Comparison of ENCODE assay signal across 27 cellular contexts in the genomic region with DNA sequence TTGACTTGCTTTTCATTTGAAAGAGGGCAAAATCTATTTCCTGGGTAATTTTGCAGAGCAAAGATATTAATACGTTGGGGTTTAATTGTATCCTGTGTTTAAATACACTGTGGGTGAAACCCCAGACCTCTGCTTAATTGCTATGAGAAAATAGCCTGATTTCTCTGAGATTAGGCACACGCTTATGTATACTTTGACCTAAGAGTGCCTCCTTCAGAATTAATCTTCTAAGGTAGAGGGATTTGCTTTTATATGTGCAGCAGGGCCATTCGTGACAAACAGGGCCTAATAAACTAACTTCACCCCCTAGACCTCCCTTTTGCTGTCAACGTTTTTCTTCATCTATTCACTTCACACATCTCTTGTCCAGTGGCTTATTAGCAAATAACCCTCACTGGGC.
DNase-seq lines count a peak whose midpoint lies in the region; ATAC-seq, FAIRE-seq and TF ChIP-seq lines count a peak whose summit lies in the region.
"Had no signal": no experiment of that assay in that cellular context is flagged by ENCODE, and none has a peak within 500 bp of the region (broad histone marks: within the 10 kb centered on the region; RNA-seq: fewer than 3 reads in every experiment).

No MANE protein-coding gene starts in this region.

- SMC1A ChIA-PET in GM12878 (lab: Charles Lee; ENCODE audit: uncharacterized antibody, unreplicated experiment), result interaction anchor here (0.7 to 18.8 kb wide), 10 partner anchors 8 to 177 kb away, joined by 3 to 210 read pairs (median 7); no protein-coding TSS in a partner anchor

- WGBS in GM12878 (ENCODE audit: insufficient coverage, insufficient replicate concordance, low lambda C conversion rate, missing lambda C conversion rate), result 1% methylated on average over 4 of the region's 4 CpGs
- 39% methylated on average over 3 of the region's 4 CpGs for WGBS in mesenchymal stem cell
- 37% methylated on average over 4 of the region's 4 CpGs for WGBS in right lobe of liver (ENCODE audit: insufficient coverage, low coverage, low lambda C conversion rate, missing lambda C conversion rate)

- no peak overlapping the region for H2BK5ac ChIP-seq in mesenchymal stem cell (ENCODE audit: low read depth, low read length, poor library complexity, severe bottlenecking)

- no peak for TF ChIP-seq POLR2A in GM12878 (IDR thresholded peaks at IDR 0.05; ENCODE audit: low read depth, low read length)
- no peak for TF ChIP-seq POLR2A in right lobe of liver (IDR thresholded peaks at IDR 0.05)

- CTCF ChIA-PET in GM12878 (lab: Yijun Ruan, JAX), result interaction anchor here (0.6 to 9.2 kb wide), 7 partner anchors 9 to 804 kb away, joined by 3 to 63 read pairs (median 3); no protein-coding TSS in a partner anchor

- TF ChIP-seq CTCF in D721Med (IDR thresholded peaks at IDR 0.05; ENCODE audit: insufficient read depth, missing control alignments), result no peak
- no peak for TF ChIP-seq CTCF in GM12878 (IDR thresholded peaks at IDR 0.05 in 2 of 3, conservative IDR thresholded peaks at IDR 0.05 in 1 of 3; ENCODE audit: control insufficient read depth in 2 of 3, extremely low read depth in 1 of 3, insufficient read depth in 1 of 3, low read depth in 3 of 3, low read length in 3 of 3)
- no peak for TF ChIP-seq CTCF in GM10266 (IDR thresholded peaks at IDR 0.05; ENCODE audit: control insufficient read depth, insufficient read depth, low read depth, missing control alignments)
- no peak for TF ChIP-seq CTCF in right lobe of liver (IDR thresholded peaks at IDR 0.05)

- no peak overlapping the region for H3K9ac ChIP-seq in GM12878 (ENCODE audit: control insufficient read depth, insufficient read depth, low read length)
- H3K9ac ChIP-seq in mesenchymal stem cell (ENCODE audit: low read length), result no peak overlapping the region

- no peak overlapping the region for H3K23ac ChIP-seq in mesenchymal stem cell (ENCODE audit: low read length in 2 of 2)

- no peak for TF ChIP-seq EP300 in GM12878 (IDR thresholded peaks at IDR 0.05; ENCODE audit: borderline replicate concordance in 1 of 2, control insufficient read depth in 1 of 2, low read depth in 2 of 2, low read length in 2 of 2)

- H3K4me3 ChIP-seq in GM12878 (no peak overlapping the region), mesenchymal stem cell (ENCODE audit: insufficient read depth in 1 of 2, low read depth in 1 of 2, low read length in 2 of 2) (no peak overlapping the region), right lobe of liver (no peak overlapping the region)
- H3K4me3 ChIP-seq: GM23338, HAP-1, Peyer's patch had no signal

- no peak overlapping the region for H3K4ac ChIP-seq in mesenchymal stem cell (ENCODE audit: low read depth in 1 of 2, low read length in 2 of 2)

- no peak overlapping the region for H2BK12ac ChIP-seq in mesenchymal stem cell (ENCODE audit: low read length in 2 of 2)

- H4K91ac ChIP-seq in mesenchymal stem cell (ENCODE audit: low read length), result no peak overlapping the region

- no peak overlapping the region for H3K27ac ChIP-seq in GM12878 (ENCODE audit: control insufficient read depth, insufficient read depth)
- no peak overlapping the region for H3K27ac ChIP-seq in mesenchymal stem cell (ENCODE audit: low read length, poor library complexity, severe bottlenecking)
- H3K27ac ChIP-seq in right lobe of liver, result peak overlapping the region in 1 of 3 donors; percentile 33
- H3K27ac ChIP-seq: HL-60 had no signal

- H3K79me2 ChIP-seq in GM12878 (ENCODE audit: control insufficient read depth, insufficient read depth, low read length), result no peaks in the 10 kb centered on the region

- H3K36me3 ChIP-seq in GM12878 (ENCODE audit: control insufficient read depth in 2 of 2, insufficient read depth in 2 of 2, low read length in 1 of 2), result no peaks in the 10 kb centered on the region
- H3K36me3 ChIP-seq in mesenchymal stem cell (ENCODE audit: control insufficient read depth in 1 of 2, insufficient read depth in 2 of 2, low read depth in 1 of 2, low read length in 2 of 2), result no peaks in the 10 kb centered on the region
- H3K36me3 ChIP-seq in right lobe of liver, result no peaks in the 10 kb centered on the region
- H3K36me3 ChIP-seq: BE2C, HAP-1, Peyer's patch had no signal

- H3K79me1 ChIP-seq in mesenchymal stem cell (replicated peaks; ENCODE audit: low read length, poor library complexity, severe bottlenecking), result no peaks in the 10 kb centered on the region

- ATAC-seq in GM12878 (no peak), right lobe of liver (no peak)
- ATAC-seq: GM23338 had no signal

- no peak overlapping the region for H4K8ac ChIP-seq in mesenchymal stem cell (ENCODE audit: low read length)

- POLR2A ChIA-PET in GM12878 (lab: Charles Lee), result interaction anchor here (1.2 to 3.1 kb wide), 3 partner anchors 14 to 34 kb away, joined by 4 to 11 read pairs (median 4); no protein-coding TSS in a partner anchor

- H3K9me3 ChIP-seq in GM12878 (replicated peaks; ENCODE audit: control insufficient read depth, insufficient read depth, low read length), result no peaks in the 10 kb centered on the region; the same call in 2 of the 3 replicates
- no peaks in the 10 kb centered on the region for H3K9me3 ChIP-seq in mesenchymal stem cell (ENCODE audit: control insufficient read depth, low read length)
- H3K9me3 ChIP-seq in right lobe of liver, result no peaks in the 10 kb centered on the region
- H3K9me3 ChIP-seq: BE2C, HAP-1, Peyer's patch had no signal

- H2AFZ ChIP-seq in GM12878 (ENCODE audit: control insufficient read depth, low read depth, low read length) (no peak overlapping the region), mesenchymal stem cell (ENCODE audit: low read depth, low read length) (no peak overlapping the region)
- H2AFZ ChIP-seq: GM23338 had no signal

- H4K20me1 ChIP-seq in GM12878 (ENCODE audit: control insufficient read depth, insufficient read depth), result no peaks in the 10 kb centered on the region

- peaks cover 0 to 3% of the 10 kb centered on the region in 2 experiments; a peak in 2 of 4 replicates for H3K27me3 ChIP-seq in GM12878 (replicated peaks in 1 of 2; ENCODE audit: control insufficient read depth in 2 of 2, insufficient read depth in 2 of 2, low read length in 1 of 2)
- no peaks in the 10 kb centered on the region for H3K27me3 ChIP-seq in mesenchymal stem cell (ENCODE audit: control insufficient read depth in 1 of 2, insufficient read depth in 1 of 2, low read length in 2 of 2)
- H3K27me3 ChIP-seq in right lobe of liver, result no peaks in the 10 kb centered on the region
- H3K27me3 ChIP-seq: BE2C, Peyer's patch had no signal

- in situ Hi-C loops in GM12878 (cut with MboI), result no loop called here

- BruUV-seq in GM12878 (replicated peaks; lab: Mats Ljungman, UMichigan), result no TSS peak

- TF ChIP-seq RAD21 in GM12878 (IDR thresholded peaks at IDR 0.05; ENCODE audit: insufficient read depth, low read depth, low read length), result no peak

- H3K18ac ChIP-seq in mesenchymal stem cell (ENCODE audit: low read depth in 1 of 2, low read length in 2 of 2), result no peak overlapping the region

- no peak overlapping the region for H3K14ac ChIP-seq in mesenchymal stem cell (ENCODE audit: low read length in 2 of 2)

- RAD21 ChIA-PET in GM12878 (lab: Charles Lee; ENCODE audit: unreplicated experiment), result interaction anchor here (0.9 to 3.3 kb wide), 8 partner anchors 9 to 34 kb away, joined by 3 to 25 read pairs (median 8); no protein-coding TSS in a partner anchor

- H3K4me2 ChIP-seq in GM12878 (ENCODE audit: control insufficient read depth, insufficient read depth), result no peak overlapping the region
- H3K4me2 ChIP-seq in mesenchymal stem cell (ENCODE audit: low read length, poor library complexity, severe bottlenecking), result no peak overlapping the region
- H3K4me2 ChIP-seq: GM23338 had no signal

- intact Hi-C loops in GM12878 (cut with micrococcal nuclease; ENCODE audit: unreplicated experiment) (no loop called here), right lobe of liver (cut with DNase I) (no loop called here)

- DNase-seq in D721Med (ENCODE audit: insufficient read length, low spot score) (no peak), NCI-H524 treated with DMSO at 0.1 percent for 48 hours (lab: John Stamatoyannopoulos, UW) (peak; percentile 17), GM12878 (ENCODE audit: low read depth, low spot score) (no peak), mesenchymal stem cell (peak; percentile 22), GM10266 (ENCODE audit: extremely low spot score) (no peak), right lobe of liver (no peak), hepatic stellate cell (ENCODE audit: low spot score) (no peak)
- no peak for DNase-seq in stimulated activated CD4-positive, alpha-beta T cell treated with anti-CD3 and anti-CD28 coated beads, Interleukin-4, amount 100 ng/mL, for 24 hours
- DNase-seq: 8988T; ACHN; BE2C; CD8-positive, alpha-beta memory T cell; DMS79 treated with DMSO at 0.1 percent for 48 hours; GF-D8; NCI-H1092; NCI-H1417 treated with DMSO at 0.1 percent for 48 hours; NCI-H187 treated with DMSO at 0.1 percent for 48 hours; NCI-H2171 treated with DMSO at 0.1 percent for 48 hours; NCI-H345; NCI-H510A treated with DMSO at 0.1 percent for 48 hours; NCI-H774; Peyer's patch; SHP77 treated with DMSO at 0.1 percent for 48 hours had no signal

- no peak overlapping the region for H2BK15ac ChIP-seq in mesenchymal stem cell (ENCODE audit: low read depth, poor library complexity, severe bottlenecking)

- no peaks in the 10 kb centered on the region for H3K4me1 ChIP-seq in GM12878 (ENCODE audit: control insufficient read depth, insufficient read depth, low read length)
- peaks cover 3% of the 10 kb centered on the region for H3K4me1 ChIP-seq in mesenchymal stem cell (ENCODE audit: control insufficient read depth, insufficient read depth, low read depth, low read length)
- peaks cover 0 to 27% (median 10%) of the 10 kb centered on the region in 4 donors for H3K4me1 ChIP-seq in right lobe of liver
- H3K4me1 ChIP-seq: BE2C, Peyer's patch had no signal

- no peak overlapping the region for H2BK120ac ChIP-seq in mesenchymal stem cell (ENCODE audit: low read depth, low read length)

- FAIRE-seq in D721Med (lab: Jason Lieb, UNC), result peak; percentile 35
- no peak for FAIRE-seq in GM12878 (lab: Jason Lieb, UNC)
- FAIRE-seq: GM18507 had no signal

- H2AK5ac ChIP-seq in mesenchymal stem cell (ENCODE audit: low read length, severe bottlenecking), result no peak overlapping the region

TF ChIP-seq in GM12878, 131 proteins besides CTCF, POLR2A, EP300 and RAD21:
- no peak for TF ChIP-seq POLR2AphosphoS5 (IDR thresholded peaks at IDR 0.05; ENCODE audit: low read length)
- peak; percentile 30; the same call in 1 of the 2 replicates for TF ChIP-seq MTA2 (IDR thresholded peaks at IDR 0.05; ENCODE audit: low read depth)

Comparison
In these comparisons a context has a peak if more than half of its experiments do, and no peak if none do; other contexts are left out.
1. DNase-seq: peak in NCI-H524 treated with DMSO at 0.1 percent for 48 hours (single experiment) and mesenchymal stem cell (single experiment); none in D721Med (single experiment), GM12878 (single experiment), GM10266 (single experiment), stimulated activated CD4-positive, alpha-beta T cell treated with anti-CD3 and anti-CD28 coated beads, Interleukin-4, amount 100 ng/mL, for 24 hours (single experiment), right lobe of liver (0 of 3) and hepatic stellate cell (single experiment).